ENCODE assay signal across 8 cellular contexts in genomic region chr17:41329279-41329925, GRCh38. TPM values are rescaled to one million over a fixed set of nuclear protein-coding genes. Genes with fewer than 3 reads are reported as not detected.
A peak's percentile ranks its signal among the peaks of the same experiment; 100 is the strongest.
DNase-seq lines count a peak whose midpoint lies in the region; ATAC-seq and TF ChIP-seq lines count a peak whose summit lies in the region.

No MANE protein-coding gene starts in this region.

- intact Hi-C loops in heart left ventricle (cut with DNase I) (loop anchor here in 7 of 10 donors (2.0 to 10.0 kb wide), 7 partner anchors 65 to 525 kb away; partner anchors contain the start of gene KRTAP9-6 (in 1 of the 7)), spleen (cut with DNase I; ENCODE audit: low total_unique reads) (loop anchor here (10.0 kb wide), 1 partner anchor 525 kb away; no protein-coding TSS in a partner anchor)
- intact Hi-C loops in CD4-positive, alpha-beta memory T cell (cut with micrococcal nuclease), result no loop called here

- H3K4me3 Mint-ChIP-seq in activated CD4-positive, alpha-beta memory T cell treated with anti-CD3 and anti-CD28 coated beads, Interleukin-2, amount 10 ng/mL, durations not matched to agents 7 days and 5 days, result no peak overlapping the region
- peak overlapping the region in 1 of 8 donors; percentile 4 for H3K4me3 Mint-ChIP-seq in CD4-positive, alpha-beta memory T cell

- peaks cover 0 to under 1% (median 0%) of the 10 kb centered on the region in 12 donors for H3K4me1 ChIP-seq in heart left ventricle
- no peaks in the 10 kb centered on the region for H3K4me1 ChIP-seq in spleen
- peaks cover 63% of the 10 kb centered on the region for H3K4me1 ChIP-seq in CD4-positive, alpha-beta memory T cell (ENCODE audit: insufficient read depth, low read length)

- DNase-seq in activated effector memory CD4-positive, alpha-beta T cell treated with anti-CD3 and anti-CD28 coated beads, Interleukin-2, amount 50 U/mL, for 16 hours, result peak; percentile 64
- DNase-seq in activated effector memory CD4-positive, alpha-beta T cell treated with Interleukin-2 at 50 U/mL for 16 hours, result no peak
- DNase-seq in NCI-H1092 treated with DMSO at 0.1 percent for 48 hours (lab: John Stamatoyannopoulos, UW) (peak; percentile 26), heart left ventricle (peak in 1 of 5 donors; percentile 44), spleen (no peak)
- peak; percentile 34 for DNase-seq in activated CD4-positive, alpha-beta memory T cell treated with anti-CD3 and anti-CD28 coated beads, Interleukin-2, amount 10 ng/mL, durations not matched to agents 7 days and 5 days
- no peak for DNase-seq in CD4-positive, alpha-beta memory T cell

- POLR2A ChIA-PET in activated CD4-positive, alpha-beta memory T cell treated with anti-CD3 and anti-CD28 coated beads, Interleukin-2, amount 10 ng/mL, durations not matched to agents 7 days and 5 days (lab: Charles Lee), result interaction anchor here (0.9 kb wide), 1 partner anchor 20 kb away, joined by 3 read pairs; the partner anchor contains the start of gene KRTAP16-1
- POLR2A ChIA-PET in CD4-positive, alpha-beta memory T cell (lab: Charles Lee; ENCODE audit: partially characterized antibody), result interaction anchor here (0.7 to 2.5 kb wide), 3 partner anchors 10 to 12 kb away, joined by 3 to 13 read pairs (median 7); no protein-coding TSS in a partner anchor

- H3K9me3 Mint-ChIP-seq in activated CD4-positive, alpha-beta memory T cell treated with anti-CD3 and anti-CD28 coated beads, Interleukin-2, amount 10 ng/mL, durations not matched to agents 7 days and 5 days, result no peaks in the 10 kb centered on the region
- H3K9me3 Mint-ChIP-seq in CD4-positive, alpha-beta memory T cell, result peaks cover 0 to 1% (median 0%) of the 10 kb centered on the region in 8 donors

- peak in 3 of 4 donors; percentile 29 to 58 (median 52) for ATAC-seq in heart left ventricle
- ATAC-seq in HG02623 (IDR thresholded peaks at IDR 0.05; ENCODE audit: unreplicated experiment), result no peak

- no peak overlapping the region for H3K27ac Mint-ChIP-seq in activated CD4-positive, alpha-beta memory T cell treated with anti-CD3 and anti-CD28 coated beads, Interleukin-2, amount 10 ng/mL, durations not matched to agents 7 days and 5 days
- H3K27ac Mint-ChIP-seq in CD4-positive, alpha-beta memory T cell, result peak overlapping the region in 1 of 7 donors; percentile 39

- H3K9me3 ChIP-seq in heart left ventricle (no peaks in the 10 kb centered on the region), spleen (no peaks in the 10 kb centered on the region)
- H3K9me3 ChIP-seq in CD4-positive, alpha-beta memory T cell (ENCODE audit: control insufficient read depth in 1 of 2, low read length in 2 of 2), result no peaks in the 10 kb centered on the region

- peaks cover 0 to 10% (median 0%) of the 10 kb centered on the region in 9 donors for H3K27me3 ChIP-seq in heart left ventricle
- H3K27me3 ChIP-seq in spleen (replicated peaks in 1 of 7), result no peaks in the 10 kb centered on the region
- H3K27me3 ChIP-seq in CD4-positive, alpha-beta memory T cell (ENCODE audit: insufficient read depth, low read length), result no peaks in the 10 kb centered on the region

- TF ChIP-seq CTCF in heart left ventricle (IDR thresholded peaks at IDR 0.05), result peak; percentile 26 to 60 (median 44)
- TF ChIP-seq CTCF in spleen (IDR thresholded peaks at IDR 0.05 in 8 of 11, conservative IDR thresholded peaks at IDR 0.05 in 3 of 11), result peak; percentile 12 to 77 (median 62)

- no peaks in the 10 kb centered on the region for H3K27me3 Mint-ChIP-seq in activated CD4-positive, alpha-beta memory T cell treated with anti-CD3 and anti-CD28 coated beads, Interleukin-2, amount 10 ng/mL, durations not matched to agents 7 days and 5 days
- no peaks in the 10 kb centered on the region for H3K27me3 Mint-ChIP-seq in CD4-positive, alpha-beta memory T cell

- CTCF ChIA-PET in activated CD4-positive, alpha-beta memory T cell treated with anti-CD3 and anti-CD28 coated beads, Interleukin-2, amount 10 ng/mL, durations not matched to agents 7 days and 5 days (lab: Charles Lee), result interaction anchor here (0.7 to 2.1 kb wide), 4 partner anchors 11 to 333 kb away, joined by 3 to 9 read pairs (median 4); partner anchors contain the start of gene KRTAP16-1
- CTCF ChIA-PET in CD4-positive, alpha-beta memory T cell (lab: Charles Lee; ENCODE audit: partially characterized antibody), result interaction anchor here (1.2 to 4.5 kb wide), 3 partner anchors 7 to 220 kb away, joined by 3 to 26 read pairs (median 3); no protein-coding TSS in a partner anchor

- H3K4me1 Mint-ChIP-seq in activated CD4-positive, alpha-beta memory T cell treated with anti-CD3 and anti-CD28 coated beads, Interleukin-2, amount 10 ng/mL, durations not matched to agents 7 days and 5 days, result peaks cover 15% of the 10 kb centered on the region
- peaks cover 27 to 70% (median 39%) of the 10 kb centered on the region in 4 donors for H3K4me1 Mint-ChIP-seq in CD4-positive, alpha-beta memory T cell

- H3K36me3 ChIP-seq in heart left ventricle (no peaks in the 10 kb centered on the region), spleen (no peaks in the 10 kb centered on the region)
- H3K36me3 ChIP-seq in CD4-positive, alpha-beta memory T cell (ENCODE audit: insufficient read depth, low read length), result no peaks in the 10 kb centered on the region

- WGBS in heart left ventricle, 4 donors, result 48 to 54% (median 49%) methylated on average over 12 to 13 of the region's 13 CpGs
- WGBS in spleen, 5 donors, result 49 to 68% (median 59%) methylated on average over 12 to 13 of the region's 13 CpGs

- TF ChIP-seq POLR2A in heart left ventricle (IDR thresholded peaks at IDR 0.05), result no peak
- no peak for TF ChIP-seq POLR2A in spleen (IDR thresholded peaks at IDR 0.05)

- H3K27ac ChIP-seq in heart left ventricle, result no peak overlapping the region
- no peak overlapping the region for H3K27ac ChIP-seq in spleen
- H3K27ac ChIP-seq in CD4-positive, alpha-beta memory T cell (ENCODE audit: low read depth, low read length), result no peak overlapping the region

- H3K4me3 ChIP-seq in heart left ventricle (no peak overlapping the region), spleen (no peak overlapping the region)
- H3K4me3 ChIP-seq in CD4-positive, alpha-beta memory T cell (ENCODE audit: low read length in 2 of 2), result no peak overlapping the region

- no peaks in the 10 kb centered on the region for H3K36me3 Mint-ChIP-seq in activated CD4-positive, alpha-beta memory T cell treated with anti-CD3 and anti-CD28 coated beads, Interleukin-2, amount 10 ng/mL, durations not matched to agents 7 days and 5 days (ENCODE audit: low read depth)
- no peaks in the 10 kb centered on the region for H3K36me3 Mint-ChIP-seq in CD4-positive, alpha-beta memory T cell

RNA-seq across cellular contexts. Expression of gene KRTAP17-1, which starts 13.9 kb away (rescaled TPM):
- total RNA-seq in activated CD4-positive, alpha-beta memory T cell treated with anti-CD3 and anti-CD28 coated beads, Interleukin-2, amount 10 ng/mL, durations not matched to agents 7 days and 5 days, result not detected
- total RNA-seq in heart left ventricle (not detected), spleen (not detected)
- polyA plus RNA-seq in heart left ventricle (not detected), spleen (not detected)
- total RNA-seq in CD4-positive, alpha-beta memory T cell, result not detected
- not detected for polyA plus RNA-seq in CD4-positive, alpha-beta memory T cell

RNA-seq across cellular contexts. Expression of gene KRTAP16-1, which starts 20.3 kb away (rescaled TPM):
- total RNA-seq in activated CD4-positive, alpha-beta memory T cell treated with anti-CD3 and anti-CD28 coated beads, Interleukin-2, amount 10 ng/mL, durations not matched to agents 7 days and 5 days, result under 1 TPM in 1 of 2 experiments, not detected in 1; 0.13 TPM
- total RNA-seq in heart left ventricle (not detected), spleen (not detected)
- polyA plus RNA-seq in heart left ventricle (not detected), spleen (not detected)
- total RNA-seq in CD4-positive, alpha-beta memory T cell, result under 1 TPM in 1 of 2 experiments, not detected in 1; 0.28 TPM
- not detected for polyA plus RNA-seq in CD4-positive, alpha-beta memory T cell

RNA-seq across cellular contexts. Expression of gene KRT33A, which starts 21.2 kb away (rescaled TPM):
- not detected for total RNA-seq in activated CD4-positive, alpha-beta memory T cell treated with anti-CD3 and anti-CD28 coated beads, Interleukin-2, amount 10 ng/mL, durations not matched to agents 7 days and 5 days
- total RNA-seq in heart left ventricle, result not detected
- polyA plus RNA-seq in heart left ventricle, result not detected
- not detected for total RNA-seq in spleen
- polyA plus RNA-seq in spleen, result not detected
- not detected for total RNA-seq in CD4-positive, alpha-beta memory T cell
- not detected for polyA plus RNA-seq in CD4-positive, alpha-beta memory T cell

RNA-seq across cellular contexts. Expression of gene KRTAP29-1, which starts 26.8 kb away (rescaled TPM):
- total RNA-seq in activated CD4-positive, alpha-beta memory T cell treated with anti-CD3 and anti-CD28 coated beads, Interleukin-2, amount 10 ng/mL, durations not matched to agents 7 days and 5 days, result not detected
- total RNA-seq in heart left ventricle, result not detected
- not detected for polyA plus RNA-seq in heart left ventricle
- total RNA-seq in spleen, result not detected
- polyA plus RNA-seq in spleen, result not detected
- not detected for total RNA-seq in CD4-positive, alpha-beta memory T cell
- not detected for polyA plus RNA-seq in CD4-positive, alpha-beta memory T cell

RNA-seq across cellular contexts. Expression of gene KRT33B, which starts 40.2 kb away (rescaled TPM):
- not detected for total RNA-seq in activated CD4-positive, alpha-beta memory T cell treated with anti-CD3 and anti-CD28 coated beads, Interleukin-2, amount 10 ng/mL, durations not matched to agents 7 days and 5 days
- total RNA-seq in heart left ventricle, result not detected
- not detected for polyA plus RNA-seq in heart left ventricle
- total RNA-seq in spleen, result not detected
- polyA plus RNA-seq in spleen, result not detected
- total RNA-seq in CD4-positive, alpha-beta memory T cell, result not detected
- not detected for polyA plus RNA-seq in CD4-positive, alpha-beta memory T cell

Comparison
In these comparisons a context has a peak if more than half of its experiments do, and no peak if none do; other contexts are left out.
1. DNase-seq: peak in activated effector memory CD4-positive, alpha-beta T cell treated with anti-CD3 and anti-CD28 coated beads, Interleukin-2, amount 50 U/mL, for 16 hours (single experiment), NCI-H1092 treated with DMSO at 0.1 percent for 48 hours (single experiment) and activated CD4-positive, alpha-beta memory T cell treated with anti-CD3 and anti-CD28 coated beads, Interleukin-2, amount 10 ng/mL, durations not matched to agents 7 days and 5 days (single experiment); none in activated effector memory CD4-positive, alpha-beta T cell treated with Interleukin-2 at 50 U/mL for 16 hours (single experiment), spleen (single experiment) and CD4-positive, alpha-beta memory T cell (0 of 5).